Comparison of ENCODE assay signal across 9 cellular contexts in the genomic region with DNA sequence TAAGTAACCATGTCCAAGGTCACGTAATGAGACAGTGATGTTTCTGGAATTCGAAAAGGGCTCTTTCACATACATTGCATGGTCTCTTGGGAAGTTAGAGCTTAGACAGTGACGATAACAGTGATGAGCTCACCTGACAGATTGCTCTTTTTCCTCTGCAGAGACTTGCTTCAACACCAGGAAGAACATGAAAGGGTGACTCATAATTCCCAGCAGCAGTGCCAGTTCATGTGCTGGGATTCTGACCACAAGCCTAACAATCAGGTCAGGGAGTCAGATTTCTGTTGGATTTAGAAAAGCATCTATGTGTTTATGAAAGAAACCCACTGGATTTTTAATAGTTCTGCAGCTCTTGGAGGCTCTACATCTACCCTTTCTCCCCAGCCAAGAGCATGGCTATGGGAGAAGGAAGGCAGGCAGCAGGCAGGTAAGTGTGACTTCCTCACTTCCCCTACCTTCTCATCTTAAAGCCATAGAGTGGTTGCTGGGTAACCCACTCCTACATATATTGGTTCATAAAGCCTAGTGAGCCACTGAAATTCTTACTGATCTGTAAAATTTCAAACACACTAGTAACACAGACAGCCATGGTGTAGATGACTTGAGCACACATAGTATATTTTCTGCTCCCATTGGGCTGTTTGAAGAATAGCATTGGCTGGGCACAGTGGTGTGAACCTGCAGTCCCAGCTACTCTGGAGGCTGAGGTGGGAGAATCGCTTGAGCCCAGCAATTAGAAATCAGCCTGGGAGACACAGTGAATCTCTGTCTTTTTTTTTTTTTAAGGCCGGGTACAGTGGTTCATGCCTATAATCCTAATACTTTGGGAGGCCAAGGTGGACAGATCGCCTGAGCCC. TPM values are rescaled to one million over a fixed set of nuclear protein-coding genes. Genes with fewer than 3 reads are reported as not detected.
DNase-seq lines count a peak whose midpoint lies in the region; ATAC-seq, FAIRE-seq and TF ChIP-seq lines count a peak whose summit lies in the region.
"Had no signal": no experiment of that assay in that cellular context is flagged by ENCODE, and none has a peak within 500 bp of the region (broad histone marks: within the 10 kb centered on the region; RNA-seq: fewer than 3 reads in every experiment).

No MANE protein-coding gene starts in this region.

- no peaks in the 10 kb centered on the region for H3K36me3 Mint-ChIP-seq in CD4-positive, alpha-beta memory T cell

- no peak overlapping the region for H3K27ac ChIP-seq in CD4-positive, alpha-beta memory T cell (ENCODE audit: low read depth, low read length)

- DNase-seq in GM04503 (ENCODE audit: low read depth) (peak; percentile 75), HT1080 (ENCODE audit: low read depth) (peak; percentile 97), bronchial epithelial cell (ENCODE audit: low read depth) (peak; percentile 100), omental fat pad (ENCODE audit: low spot score) (no peak), NCI-H526 treated with DMSO at 0.1 percent for 48 hours (lab: John Stamatoyannopoulos, UW) (no peak), cardiac septum (ENCODE audit: low spot score) (no peak)
- DNase-seq in CD4-positive, alpha-beta memory T cell: no peak

- intact Hi-C loops in cardiac septum (cut with DNase I): no loop called here
- intact Hi-C loops in CD4-positive, alpha-beta memory T cell (cut with micrococcal nuclease): no loop called here

- ATAC-seq in omental fat pad (ENCODE audit: low FRiP score): peak; percentile 89
- no peak for ATAC-seq in GM18861 (IDR thresholded peaks at IDR 0.05; ENCODE audit: unreplicated experiment)

- CTCF ChIA-PET in CD4-positive, alpha-beta memory T cell (lab: Charles Lee; ENCODE audit: partially characterized antibody): no interaction called here

- H3K9me3 ChIP-seq in CD4-positive, alpha-beta memory T cell (ENCODE audit: control insufficient read depth in 1 of 2, low read length in 2 of 2): no peaks in the 10 kb centered on the region

- peaks cover 9 to 21% (median 11%) of the 10 kb centered on the region in 4 donors for H3K4me1 Mint-ChIP-seq in CD4-positive, alpha-beta memory T cell

- peak overlapping the region in 1 of 7 donors; percentile 9 for H3K27ac Mint-ChIP-seq in CD4-positive, alpha-beta memory T cell

- H3K27me3 Mint-ChIP-seq in CD4-positive, alpha-beta memory T cell: no peaks in the 10 kb centered on the region

- no peak overlapping the region for H3K4me3 ChIP-seq in bronchial epithelial cell (ENCODE audit: low read depth, low read length)
- no peak overlapping the region for H3K4me3 ChIP-seq in CD4-positive, alpha-beta memory T cell (ENCODE audit: low read length in 2 of 2)

- no peaks in the 10 kb centered on the region for H3K27me3 ChIP-seq in bronchial epithelial cell (ENCODE audit: control insufficient read depth, insufficient read depth, low read length)
- H3K27me3 ChIP-seq in CD4-positive, alpha-beta memory T cell (ENCODE audit: insufficient read depth, low read length): no peaks in the 10 kb centered on the region

- peaks cover 12% of the 10 kb centered on the region for H3K4me1 ChIP-seq in CD4-positive, alpha-beta memory T cell (ENCODE audit: insufficient read depth, low read length)

- POLR2A ChIA-PET in CD4-positive, alpha-beta memory T cell (lab: Charles Lee; ENCODE audit: partially characterized antibody): no interaction called here

- no peak overlapping the region for H3K4me3 Mint-ChIP-seq in CD4-positive, alpha-beta memory T cell

- H3K36me3 ChIP-seq in bronchial epithelial cell (ENCODE audit: control insufficient read depth, insufficient read depth, low read length): no peaks in the 10 kb centered on the region
- no peaks in the 10 kb centered on the region for H3K36me3 ChIP-seq in CD4-positive, alpha-beta memory T cell (ENCODE audit: insufficient read depth, low read length)

- peaks cover 0 to 3% (median 0%) of the 10 kb centered on the region in 8 donors for H3K9me3 Mint-ChIP-seq in CD4-positive, alpha-beta memory T cell

- peak; percentile 99 for FAIRE-seq in bronchial epithelial cell (lab: Jason Lieb, UNC)
- FAIRE-seq: TTC549 had no signal

- TF ChIP-seq CTCF in bronchial epithelial cell (IDR thresholded peaks at IDR 0.05; ENCODE audit: insufficient read depth, low read length, severe bottlenecking) (no peak), omental fat pad (IDR thresholded peaks at IDR 0.05) (no peak)

RNA-seq across cellular contexts. Expression of gene PTP4A1, which starts 44.4 kb away (rescaled TPM):
- 15.8 and 42.8 TPM in 2 replicates for total RNA-seq in HT1080 (2014; rRNA removed; shearing (Covaris generic))
- polyA plus RNA-seq in HT1080 (2015; cell fraction: cytosol; rRNA removed): 96.2 and 129 TPM in 2 replicates
- polyA plus RNA-seq in HT1080 (2015; cell fraction: nucleus; rRNA removed): 53.3 and 57.6 TPM in 2 replicates
- total RNA-seq in bronchial epithelial cell (181 and 234 TPM in 2 replicates), omental fat pad (10 to 100 TPM; 24.7 to 43.6 (median 33.8) TPM), cardiac septum (42.6 TPM)
- total RNA-seq in CD4-positive, alpha-beta memory T cell: 10 to 100 TPM; 22.6 to 30.3 TPM
- polyA plus RNA-seq in CD4-positive, alpha-beta memory T cell: 10 to 100 TPM; 41.6 to 96.3 TPM

Comparison
In these comparisons a context has a peak if more than half of its experiments do, and no peak if none do; other contexts are left out.
1. DNase-seq: peak in GM04503 (single experiment), HT1080 (single experiment) and bronchial epithelial cell (single experiment); none in omental fat pad (single experiment), NCI-H526 treated with DMSO at 0.1 percent for 48 hours (single experiment), cardiac septum (single experiment) and CD4-positive, alpha-beta memory T cell (0 of 5).